16 cellular contexts compared by ENCODE assay signal in the genomic region with DNA sequence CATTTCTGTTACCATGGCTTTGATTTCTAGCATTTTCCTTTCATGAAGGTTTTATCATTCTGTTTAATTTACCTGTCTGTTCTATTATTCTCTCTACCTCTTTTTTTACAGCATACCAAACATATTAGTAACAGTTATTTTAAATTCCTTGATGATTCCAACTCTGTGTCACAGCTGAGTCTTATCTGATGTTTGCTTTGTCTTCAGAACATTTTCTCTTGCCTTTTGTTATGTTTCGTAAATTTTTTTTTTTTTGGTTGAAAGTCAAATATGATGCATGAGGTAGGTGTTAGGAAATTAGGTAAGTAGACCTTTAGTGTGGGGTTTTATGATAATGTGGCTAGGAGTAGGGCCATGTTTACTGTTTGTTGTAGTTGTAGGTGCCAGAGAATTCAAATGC.
"Had no signal": no experiment of that assay in that cellular context is flagged by ENCODE, and none has a peak within 500 bp of the region (broad histone marks: within the 10 kb centered on the region; RNA-seq: fewer than 3 reads in every experiment).

No MANE protein-coding gene starts in this region.

- H3K27me3 Mint-ChIP-seq: activated naive CD4-positive, alpha-beta T cell treated with anti-CD3 and anti-CD28 coated beads, Interleukin-2, amount 10 ng/mL, durations not matched to agents 7 days and 5 days; brain; central memory CD8-positive, alpha-beta T cell; natural killer cell treated with Interleukin-12 subunit alpha and Interleukin-12 subunit beta and Interleukin-15 and Interleukin-18, amount 100 ng/mL, for 72 hours; T-cell had no signal

- H3K4me1 Mint-ChIP-seq: activated naive CD4-positive, alpha-beta T cell treated with anti-CD3 and anti-CD28 coated beads, Interleukin-2, amount 10 ng/mL, durations not matched to agents 7 days and 5 days; brain; central memory CD8-positive, alpha-beta T cell; stimulated activated effector memory CD8-positive, alpha-beta T cell treated with anti-CD3 and anti-CD28 coated beads, Interleukin-12 subunit alpha, Interleukin-12 subunit beta, amount 100 ng/mL, for 72 hours; T-cell had no signal

- H3K4me3 Mint-ChIP-seq: activated naive CD4-positive, alpha-beta T cell treated with anti-CD3 and anti-CD28 coated beads, Interleukin-2, amount 10 ng/mL, durations not matched to agents 7 days and 5 days; brain; central memory CD8-positive, alpha-beta T cell; natural killer cell treated with Interleukin-12 subunit alpha and Interleukin-12 subunit beta and Interleukin-15 and Interleukin-18, amount 100 ng/mL, for 72 hours; stimulated activated effector memory CD8-positive, alpha-beta T cell treated with anti-CD3 and anti-CD28 coated beads, Interleukin-12 subunit alpha, Interleukin-12 subunit beta, amount 100 ng/mL, for 72 hours; T-cell had no signal

- H3K4me1 ChIP-seq: upper lobe of right lung had no signal

- DNase-seq: activated CD4-positive, alpha-beta T cell treated with anti-CD3 and anti-CD28 coated beads for 1 hour; activated CD4-positive, alpha-beta T cell treated with anti-CD3 and anti-CD28 coated beads, Interleukin-2, amount 50 U/mL, for 4 hours; activated naive CD4-positive, alpha-beta T cell treated with anti-CD3 and anti-CD28 coated beads, Interleukin-2, amount 10 ng/mL, durations not matched to agents 7 days and 5 days; cortex of kidney; effector CD8-positive, alpha-beta T cell; posterior cingulate gyrus; retina; T-cell; T1000; upper lobe of right lung had no signal

- H3K27me3 ChIP-seq: upper lobe of right lung had no signal

- H3K9me3 ChIP-seq: thoracic aorta, upper lobe of right lung had no signal

- H3K36me3 Mint-ChIP-seq: activated naive CD4-positive, alpha-beta T cell treated with anti-CD3 and anti-CD28 coated beads, Interleukin-2, amount 10 ng/mL, durations not matched to agents 7 days and 5 days; brain; natural killer cell treated with Interleukin-12 subunit alpha and Interleukin-12 subunit beta and Interleukin-15 and Interleukin-18, amount 100 ng/mL, for 72 hours; stimulated activated effector memory CD8-positive, alpha-beta T cell treated with anti-CD3 and anti-CD28 coated beads, Interleukin-12 subunit alpha, Interleukin-12 subunit beta, amount 100 ng/mL, for 72 hours; T-cell had no signal

- H3K27ac Mint-ChIP-seq: activated naive CD4-positive, alpha-beta T cell treated with anti-CD3 and anti-CD28 coated beads, Interleukin-2, amount 10 ng/mL, durations not matched to agents 7 days and 5 days; brain; natural killer cell treated with Interleukin-12 subunit alpha and Interleukin-12 subunit beta and Interleukin-15 and Interleukin-18, amount 100 ng/mL, for 72 hours; stimulated activated effector memory CD8-positive, alpha-beta T cell treated with anti-CD3 and anti-CD28 coated beads, Interleukin-12 subunit alpha, Interleukin-12 subunit beta, amount 100 ng/mL, for 72 hours; T-cell had no signal

- H3K36me3 ChIP-seq: thoracic aorta, upper lobe of right lung had no signal

- ATAC-seq: natural killer cell treated with Interleukin-12 subunit alpha and Interleukin-12 subunit beta and Interleukin-15 and Interleukin-18, amount 100 ng/mL, for 72 hours; stimulated activated effector memory CD8-positive, alpha-beta T cell treated with anti-CD3 and anti-CD28 coated beads, Interleukin-12 subunit alpha, Interleukin-12 subunit beta, amount 100 ng/mL, for 72 hours; T-cell; upper lobe of right lung had no signal

- H3K27ac ChIP-seq: epithelial cell of prostate, thoracic aorta, upper lobe of right lung had no signal

- H3K4me3 ChIP-seq: thoracic aorta, upper lobe of right lung had no signal
